18 cellular contexts compared by ENCODE assay signal in the genomic region with DNA sequence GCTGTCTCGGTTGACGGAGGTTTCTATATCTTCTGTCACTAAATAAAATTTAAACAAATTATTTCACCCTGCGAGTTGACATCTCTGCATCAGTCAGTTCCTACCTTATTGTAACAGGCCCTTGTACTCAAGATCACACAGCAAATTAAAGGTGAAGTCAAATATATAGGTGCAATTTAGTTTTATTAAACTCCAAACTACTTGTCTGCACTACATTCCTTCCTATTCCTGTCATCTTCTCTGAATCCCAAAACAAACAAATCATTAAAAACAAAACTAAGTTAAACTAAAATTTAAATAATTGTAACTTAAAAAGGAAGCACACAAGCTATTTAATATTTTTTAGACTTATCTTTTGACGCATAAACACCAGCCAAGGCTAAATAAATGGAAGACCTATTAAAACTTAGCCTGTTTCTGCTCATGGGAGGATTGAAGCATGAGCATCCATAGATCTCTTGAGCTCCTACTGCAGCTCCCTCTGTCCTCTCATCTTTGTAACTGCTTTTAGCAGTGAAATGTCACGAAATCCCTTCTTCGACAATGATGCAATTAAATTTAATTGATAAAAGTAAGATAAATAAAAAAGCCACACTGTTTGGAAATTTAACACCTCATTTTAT.
DNase-seq lines count a peak whose midpoint lies in the region; ATAC-seq, FAIRE-seq and TF ChIP-seq lines count a peak whose summit lies in the region.
"Had no signal": no experiment of that assay in that cellular context is flagged by ENCODE, and none has a peak within 500 bp of the region (broad histone marks: within the 10 kb centered on the region; RNA-seq: fewer than 3 reads in every experiment).

No MANE protein-coding gene starts in this region.

- in situ Hi-C loops in brain microvascular endothelial cell (cut with HindIII; ENCODE audit: low pct_ligation_motif_present, low sequenced_read_pairs): no loop called here

- CTCF ChIA-PET in Caco-2 (lab: Charles Lee): no interaction called here

- no peaks in the 10 kb centered on the region for H3K79me2 ChIP-seq in GM23338 (replicated peaks; ENCODE audit: insufficient read depth)

- intact Hi-C loops in left ventricle myocardium superior (cut with micrococcal nuclease) (no loop called here), Caco-2 (cut with micrococcal nuclease; ENCODE audit: unreplicated experiment) (no loop called here)

- H3K9me3 Mint-ChIP-seq in GM23338 (no peaks in the 10 kb centered on the region), Caco-2 (ENCODE audit: unreplicated experiment) (no peaks in the 10 kb centered on the region)
- no peaks in the 10 kb centered on the region for H3K9me3 Mint-ChIP-seq in stimulated activated memory B cell treated with anti-CD40 and anti-IgM and Interleukin-4, amounts not matched to agents 10 μg/mL and 1 μg/mL and 100 μg/mL, for 72 hours
- H3K9me3 Mint-ChIP-seq: CD8-positive, alpha-beta memory T cell had no signal

- ATAC-seq in GM23338 (no peak), left ventricle myocardium superior (peak; percentile 38)
- no peak for ATAC-seq in stimulated activated memory B cell treated with anti-CD40 and anti-IgM and Interleukin-4, amounts not matched to agents 10 μg/mL and 1 μg/mL and 100 μg/mL, for 72 hours
- ATAC-seq: mucosa of descending colon had no signal

- H3K36me3 ChIP-seq in GM23338 (ENCODE audit: insufficient read depth) (no peaks in the 10 kb centered on the region), brain microvascular endothelial cell (replicated peaks) (no peaks in the 10 kb centered on the region), skeletal muscle satellite cell (ENCODE audit: insufficient read depth, low read length) (no peaks in the 10 kb centered on the region), small intestine (ENCODE audit: control insufficient read depth in 2 of 2, insufficient read depth in 2 of 2, low read length in 2 of 2) (no peaks in the 10 kb centered on the region), Caco-2 (ENCODE audit: control insufficient read depth, insufficient read depth, low read length) (no peaks in the 10 kb centered on the region)

- H3K9me2 ChIP-seq in GM23338 (ENCODE audit: insufficient read depth): no peaks in the 10 kb centered on the region

- WGBS in small intestine, 3 donors: 74 to 78% (median 74%) methylated on average over 6 of the region's 6 CpGs

- no peak overlapping the region; the same call in 1 of the 2 replicates for H2AFZ ChIP-seq in GM23338

- H3K4me1 Mint-ChIP-seq in GM23338 (no peaks in the 10 kb centered on the region), Caco-2 (ENCODE audit: low read depth, unreplicated experiment) (no peaks in the 10 kb centered on the region)
- no peaks in the 10 kb centered on the region for H3K4me1 Mint-ChIP-seq in stimulated activated memory B cell treated with anti-CD40 and anti-IgM and Interleukin-4, amounts not matched to agents 10 μg/mL and 1 μg/mL and 100 μg/mL, for 72 hours
- H3K4me1 Mint-ChIP-seq: CD8-positive, alpha-beta memory T cell had no signal

- H3K27me3 ChIP-seq in GM23338 (ENCODE audit: insufficient read depth) (no peaks in the 10 kb centered on the region), brain microvascular endothelial cell (replicated peaks) (no peaks in the 10 kb centered on the region), skeletal muscle satellite cell (ENCODE audit: control insufficient read depth, insufficient read depth, low read length) (no peaks in the 10 kb centered on the region), small intestine (ENCODE audit: control insufficient read depth in 2 of 2, insufficient read depth in 2 of 2, low read length in 2 of 2) (no peaks in the 10 kb centered on the region), Caco-2 (replicated peaks; ENCODE audit: control insufficient read depth, insufficient read depth, low read length) (no peaks in the 10 kb centered on the region)

- H3K4me3 ChIP-seq in GM23338 (no peak overlapping the region), brain microvascular endothelial cell (ENCODE audit: low read depth, low read length) (no peak overlapping the region), skeletal muscle satellite cell (ENCODE audit: low read length) (peak overlapping the region; percentile 43), small intestine (ENCODE audit: low read depth in 1 of 2, low read length in 2 of 2) (no peak overlapping the region), Caco-2 (ENCODE audit: low read depth, low read length) (no peak overlapping the region)
- H3K4me3 ChIP-seq: mucosa of descending colon had no signal

- FAIRE-seq in small intestine (lab: Jason Lieb, UNC): no peak

- no TSS peak for BruUV-seq in Caco-2 (replicated peaks; lab: Mats Ljungman, UMichigan)

- H3K4me1 ChIP-seq in GM23338 (ENCODE audit: insufficient read depth): no peaks in the 10 kb centered on the region
- peaks cover 22% of the 10 kb centered on the region for H3K4me1 ChIP-seq in skeletal muscle satellite cell (ENCODE audit: control insufficient read depth, insufficient read depth, low read length)
- H3K4me1 ChIP-seq in small intestine (ENCODE audit: control insufficient read depth in 2 of 2, insufficient read depth in 1 of 2, low read depth in 1 of 2, low read length in 1 of 2): no peaks in the 10 kb centered on the region
- no peaks in the 10 kb centered on the region for H3K4me1 ChIP-seq in Caco-2

- peak; percentile 30 for DNase-seq in GM23338 (ENCODE audit: low spot score)
- DNase-seq in brain microvascular endothelial cell: peak; percentile 27
- no peak for DNase-seq in left ventricle myocardium superior
- no peak for DNase-seq in small intestine
- no peak for DNase-seq in Caco-2
- no peak for DNase-seq in iPS-NIHi11 (ENCODE audit: low spot score)
- DNase-seq: activated CD4-positive, alpha-beta T cell treated with anti-CD3 and anti-CD28 coated beads, Interleukin-2, amount 50 U/mL, for 4 hours; CD8-positive, alpha-beta memory T cell; erythroblast; GF-D8; KBM-7; mucosa of descending colon; NCI-H1436; NCI-H510A treated with DMSO at 0.1 percent for 48 hours; RPMI8226; stimulated activated naive CD4-positive, alpha-beta T cell treated with Interleukin-2 at 50 U/mL for 16 hours had no signal

- H4K20me1 ChIP-seq in GM23338 (replicated peaks; ENCODE audit: insufficient read depth): no peaks in the 10 kb centered on the region

- H3K27ac ChIP-seq in GM23338 (ENCODE audit: low read depth): no peak overlapping the region
- peak overlapping the region; percentile 86 for H3K27ac ChIP-seq in brain microvascular endothelial cell
- no peak overlapping the region for H3K27ac ChIP-seq in small intestine (ENCODE audit: low read depth in 1 of 2, low read length in 1 of 2)

- POLR2A ChIA-PET in Caco-2 (lab: Charles Lee): no interaction called here

- no peaks in the 10 kb centered on the region for H3K36me3 Mint-ChIP-seq in GM23338 (ENCODE audit: low read depth)
- no peaks in the 10 kb centered on the region for H3K36me3 Mint-ChIP-seq in Caco-2 (ENCODE audit: insufficient read depth, unreplicated experiment)
- H3K36me3 Mint-ChIP-seq in stimulated activated memory B cell treated with anti-CD40 and anti-IgM and Interleukin-4, amounts not matched to agents 10 μg/mL and 1 μg/mL and 100 μg/mL, for 72 hours: no peaks in the 10 kb centered on the region
- H3K36me3 Mint-ChIP-seq: CD8-positive, alpha-beta memory T cell had no signal

- H3K9ac ChIP-seq in skeletal muscle satellite cell (ENCODE audit: low read depth, low read length): peak overlapping the region; percentile 77

- H3K9me3 ChIP-seq in skeletal muscle satellite cell (replicated peaks; ENCODE audit: low read length) (no peaks in the 10 kb centered on the region), small intestine (ENCODE audit: control insufficient read depth, low read depth) (no peaks in the 10 kb centered on the region), Caco-2 (no peaks in the 10 kb centered on the region)
- H3K9me3 ChIP-seq: mucosa of descending colon had no signal

- H3K4me2 ChIP-seq in GM23338 (no peak overlapping the region), skeletal muscle satellite cell (ENCODE audit: low read length) (peak overlapping the region; percentile 70)

- H3K27me3 Mint-ChIP-seq in GM23338 (ENCODE audit: insufficient read depth, low read depth, poor library complexity): no peaks in the 10 kb centered on the region
- H3K27me3 Mint-ChIP-seq in Caco-2 (ENCODE audit: insufficient read depth, unreplicated experiment): no peaks in the 10 kb centered on the region
- no peaks in the 10 kb centered on the region for H3K27me3 Mint-ChIP-seq in stimulated activated memory B cell treated with anti-CD40 and anti-IgM and Interleukin-4, amounts not matched to agents 10 μg/mL and 1 μg/mL and 100 μg/mL, for 72 hours
- H3K27me3 Mint-ChIP-seq: CD8-positive, alpha-beta memory T cell had no signal

- H3F3A ChIP-seq in GM23338 (replicated peaks; ENCODE audit: low read depth): no peaks in the 10 kb centered on the region

- TF ChIP-seq CTCF in GM23338 (conservative IDR thresholded peaks at IDR 0.05; ENCODE audit: low read depth in 2 of 2): peak; percentile 21 to 33; a peak in 1 of 4 replicates
- TF ChIP-seq CTCF in brain microvascular endothelial cell (IDR thresholded peaks at IDR 0.05; ENCODE audit: low read depth, low read length, missing control alignments): peak; percentile 13
- peak in 1 of 2 experiments; percentile 6 for TF ChIP-seq CTCF in Caco-2 (IDR thresholded peaks at IDR 0.05; ENCODE audit: insufficient read depth in 1 of 2, low read depth in 1 of 2, low read length in 1 of 2, severe bottlenecking in 1 of 2, unreplicated experiment in 1 of 2)

- H3K27ac Mint-ChIP-seq in GM23338 (no peak overlapping the region), Caco-2 (ENCODE audit: unreplicated experiment) (no peak overlapping the region)
- no peak overlapping the region for H3K27ac Mint-ChIP-seq in stimulated activated memory B cell treated with anti-CD40 and anti-IgM and Interleukin-4, amounts not matched to agents 10 μg/mL and 1 μg/mL and 100 μg/mL, for 72 hours
- H3K27ac Mint-ChIP-seq: CD8-positive, alpha-beta memory T cell had no signal

- H3K4me3 Mint-ChIP-seq in GM23338 (no peak overlapping the region), Caco-2 (ENCODE audit: unreplicated experiment) (no peak overlapping the region)
- H3K4me3 Mint-ChIP-seq in stimulated activated memory B cell treated with anti-CD40 and anti-IgM and Interleukin-4, amounts not matched to agents 10 μg/mL and 1 μg/mL and 100 μg/mL, for 72 hours: no peak overlapping the region
- H3K4me3 Mint-ChIP-seq: CD8-positive, alpha-beta memory T cell had no signal

TF ChIP-seq in GM23338, 12 proteins besides CTCF, POLR2A, EP300 and RAD21 (continues in another document):
- no peak for TF ChIP-seq NANOG (IDR thresholded peaks at IDR 0.05; ENCODE audit: borderline replicate concordance)
- no peak for TF ChIP-seq CREB1 (CRISPR knock-in tag; IDR thresholded peaks at IDR 0.05; ENCODE audit: low read depth)
- no peak for TF ChIP-seq STAT1 (IDR thresholded peaks at IDR 0.05; ENCODE audit: unreplicated experiment)
- no peak for TF ChIP-seq POLR2AphosphoS5 (IDR thresholded peaks at IDR 0.05; ENCODE audit: low read depth)
- TF ChIP-seq EZH2phosphoT487 (IDR thresholded peaks at IDR 0.05; ENCODE audit: unreplicated experiment): no peak
- TF ChIP-seq JUNB (IDR thresholded peaks at IDR 0.05; ENCODE audit: unreplicated experiment): no peak
- TF ChIP-seq ZNF331 (CRISPR knock-in tag; IDR thresholded peaks at IDR 0.05; ENCODE audit: low read depth): no peak
- TF ChIP-seq ZNF114 (CRISPR knock-in tag; IDR thresholded peaks at IDR 0.05): no peak

Comparison
In these comparisons a context has a peak if more than half of its experiments do, and no peak if none do; other contexts are left out.
1. DNase-seq: peak in GM23338 (single experiment) and brain microvascular endothelial cell (single experiment); none in left ventricle myocardium superior (single experiment), small intestine (single experiment), Caco-2 (0 of 2) and iPS-NIHi11 (single experiment).